Comparison of ENCODE assay signal across 6 cellular contexts in genomic region chr19:19627442-19627715, GRCh38. TPM values are rescaled to one million over a fixed set of nuclear protein-coding genes. Genes with fewer than 3 reads are reported as not detected.
DNase-seq lines count a peak whose midpoint lies in the region; ATAC-seq and TF ChIP-seq lines count a peak whose summit lies in the region.

No MANE protein-coding gene starts in this region.

- H3K4me3 ChIP-seq in esophagus muscularis mucosa (peak overlapping the region; percentile 49 to 63 (median 51)), testis (peak overlapping the region; percentile 58 to 74)

- TF ChIP-seq CTCF in esophagus muscularis mucosa (IDR thresholded peaks at IDR 0.05), result no peak
- TF ChIP-seq CTCF in testis (IDR thresholded peaks at IDR 0.05), result no peak

- ATAC-seq in HG02981 (IDR thresholded peaks at IDR 0.05; ENCODE audit: unreplicated experiment) (no peak), GM19463 (IDR thresholded peaks at IDR 0.05; ENCODE audit: unreplicated experiment) (no peak)

- TF ChIP-seq EP300 in esophagus muscularis mucosa (IDR thresholded peaks at IDR 0.05), result no peak

- DNase-seq in activated effector memory CD4-positive, alpha-beta T cell treated with Interleukin-2 at 50 U/mL for 16 hours, result peak; percentile 9
- no peak for DNase-seq in activated effector memory CD4-positive, alpha-beta T cell treated with anti-CD3 and anti-CD28 coated beads, Interleukin-2, amount 50 U/mL, for 16 hours
- DNase-seq in esophagus muscularis mucosa (ENCODE audit: extremely low spot score), result no peak
- DNase-seq in testis, result no peak

- H3K27ac ChIP-seq in esophagus muscularis mucosa (replicated peaks in 1 of 4) (no peak overlapping the region), testis (peak overlapping the region; percentile 35 to 88)

- H3K4me1 ChIP-seq in esophagus muscularis mucosa (peaks cover 14 to 19% (median 17%) of the 10 kb centered on the region in 4 donors), testis (peaks cover 25% of the 10 kb centered on the region)

- H3K9me3 ChIP-seq in esophagus muscularis mucosa (no peaks in the 10 kb centered on the region), testis (no peaks in the 10 kb centered on the region)

- intact Hi-C loops in esophagus muscularis mucosa (cut with DNase I), result no loop called here
- intact Hi-C loops in testis (cut with DNase I; ENCODE audit: low total_unique reads), result no loop called here

- 40% methylated on average over 5 of the region's 5 CpGs for WGBS in esophagus muscularis mucosa
- 13 to 25% methylated on average over 5 of the region's 5 CpGs for WGBS in testis, 2 donors

- H3K36me3 ChIP-seq in esophagus muscularis mucosa (peaks cover 0 to 5% (median 2%) of the 10 kb centered on the region in 4 donors), testis (ENCODE audit: low read depth, missing control alignments) (no peaks in the 10 kb centered on the region)

- H3K27me3 ChIP-seq in esophagus muscularis mucosa (peaks cover 0 to 33% (median 10%) of the 10 kb centered on the region in 4 donors), testis (no peaks in the 10 kb centered on the region)

- TF ChIP-seq POLR2A in esophagus muscularis mucosa (IDR thresholded peaks at IDR 0.05; ENCODE audit: low read depth), result no peak
- no peak for TF ChIP-seq POLR2A in testis (IDR thresholded peaks at IDR 0.05)

RNA-seq across cellular contexts. Expression of gene LPAR2, which starts 0.6 kb away (rescaled TPM):
- total RNA-seq in esophagus muscularis mucosa (1 to 10 TPM in 2 of 4 donors, under 1 TPM in 2; 0.69 to 2.7 (median 1.0) TPM), testis (100 to 1,000 TPM; 181 to 224 TPM)
- polyA plus RNA-seq in testis (ENCODE audit: insufficient read depth, low read depth, low replicate concordance), result 73.9 TPM

RNA-seq across cellular contexts. Expression of gene PBX4, which starts 8.9 kb away (rescaled TPM):
- total RNA-seq in esophagus muscularis mucosa (1 to 10 TPM in 1 of 4 donors, under 1 TPM in 2, not detected in 1; 0.66 to 3.7 (median 0.98) TPM), testis (10 to 100 TPM; 16.2 to 28.3 TPM)
- polyA plus RNA-seq in testis (ENCODE audit: insufficient read depth, low read depth, low replicate concordance), result 18.0 TPM

RNA-seq across cellular contexts. Expression of gene GMIP, which starts 16.1 kb away (rescaled TPM):
- total RNA-seq in esophagus muscularis mucosa (10 to 100 TPM in 1 of 4 donors, 1 to 10 TPM in 3; 6.9 to 15.9 (median 7.5) TPM), testis (10 to 100 TPM; 13.4 to 15.2 TPM)
- polyA plus RNA-seq in testis (ENCODE audit: insufficient read depth, low read depth, low replicate concordance), result 8.8 TPM

RNA-seq across cellular contexts. Expression of gene ATP13A1, which starts 36.1 kb away (rescaled TPM):
- total RNA-seq in esophagus muscularis mucosa (100 to 1,000 TPM in 1 of 4 donors, 10 to 100 TPM in 3; 59.3 to 104 (median 81.7) TPM), testis (100 to 1,000 TPM; 292 to 360 TPM)
- polyA plus RNA-seq in testis (ENCODE audit: insufficient read depth, low read depth, low replicate concordance), result 64.1 TPM

RNA-seq across cellular contexts. Expression of gene ZNF101, which starts 41.3 kb away (rescaled TPM):
- 1 to 10 TPM; 4.5 to 7.1 (median 5.7) TPM for total RNA-seq in esophagus muscularis mucosa
- 10 to 100 TPM in 1 of 2 donors, 1 to 10 TPM in 1; 9.2 to 12.0 TPM for total RNA-seq in testis
- polyA plus RNA-seq in testis (ENCODE audit: insufficient read depth, low read depth, low replicate concordance), result 15.6 TPM

Comparison
In these comparisons a context has a peak if more than half of its experiments do, and no peak if none do; other contexts are left out.
1. H3K27ac ChIP-seq: peak in testis (2 of 2); none in esophagus muscularis mucosa (0 of 4).
2. RNA of gene LPAR2, which starts 0.6 kb away (total RNA-seq): 181 to 224 TPM in testis; 0.69 to 2.7 TPM in esophagus muscularis mucosa; every median in the first group is over 10 times any median in the second.